2 cellular contexts compared by ENCODE assay signal in genomic region chr14:95263527-95264231, GRCh38.
TF ChIP-seq lines count a peak whose summit lies in the region.

No MANE protein-coding gene starts in this region.

TF ChIP-seq in liver, 16 proteins besides CTCF, POLR2A, EP300 and RAD21 (continued from another document):
- TF ChIP-seq GABPA (IDR thresholded peaks at IDR 0.05 in 1 of 2, conservative IDR thresholded peaks at IDR 0.05 in 1 of 2) (no peak), ZBTB33 (IDR thresholded peaks at IDR 0.05) (no peak), JUND (IDR thresholded peaks at IDR 0.05) (no peak), HNF4G (IDR thresholded peaks at IDR 0.05) (no peak), FOXA1 (IDR thresholded peaks at IDR 0.05) (no peak), MAX (IDR thresholded peaks at IDR 0.05) (no peak), YY1 (IDR thresholded peaks at IDR 0.05) (no peak), HNF4A (conservative IDR thresholded peaks at IDR 0.05) (no peak), EGR1 (IDR thresholded peaks at IDR 0.05; ENCODE audit: low read depth in 2 of 2) (no peak), REST (IDR thresholded peaks at IDR 0.05) (no peak), NR2F2 (IDR thresholded peaks at IDR 0.05) (no peak), SP1 (IDR thresholded peaks at IDR 0.05) (no peak), TAF1 (conservative IDR thresholded peaks at IDR 0.05) (no peak), FOXA2 (IDR thresholded peaks at IDR 0.05) (no peak)
- TF ChIP-seq, protein P1, sequence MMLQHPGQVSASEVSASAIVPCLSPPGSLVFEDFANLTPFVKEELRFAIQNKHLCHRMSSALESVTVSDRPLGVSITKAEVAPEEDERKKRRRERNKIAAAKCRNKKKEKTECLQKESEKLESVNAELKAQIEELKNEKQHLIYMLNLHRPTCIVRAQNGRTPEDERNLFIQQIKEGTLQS (IDR thresholded peaks at IDR 0.05): no peak

TF ChIP-seq in HepG2, 621 proteins besides CTCF, POLR2A, EP300 and RAD21:
- TF ChIP-seq, protein P2, sequence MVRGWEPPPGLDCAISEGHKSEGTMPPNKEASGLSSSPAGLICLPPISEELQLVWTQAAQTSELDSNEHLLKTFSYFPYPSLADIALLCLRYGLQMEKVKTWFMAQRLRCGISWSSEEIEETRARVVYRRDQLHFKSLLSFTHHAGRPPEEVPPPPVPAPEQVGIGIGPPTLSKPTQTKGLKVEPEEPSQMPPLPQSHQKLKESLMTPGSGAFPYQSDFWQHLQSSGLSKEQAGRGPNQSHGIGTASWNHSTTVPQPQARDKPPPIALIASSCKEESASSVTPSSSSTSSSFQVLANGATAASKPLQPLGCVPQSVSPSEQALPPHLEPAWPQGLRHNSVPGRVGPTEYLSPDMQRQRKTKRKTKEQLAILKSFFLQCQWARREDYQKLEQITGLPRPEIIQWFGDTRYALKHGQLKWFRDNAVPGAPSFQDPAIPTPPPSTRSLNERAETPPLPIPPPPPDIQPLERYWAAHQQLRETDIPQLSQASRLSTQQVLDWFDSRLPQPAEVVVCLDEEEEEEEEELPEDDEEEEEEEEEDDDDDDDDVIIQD (CRISPR knock-in tag; IDR thresholded peaks at IDR 0.05; ENCODE audit: low read depth): no peak
- TF ChIP-seq NCOA5 (CRISPR knock-in tag; IDR thresholded peaks at IDR 0.05) (no peak), RARA (CRISPR knock-in tag; IDR thresholded peaks at IDR 0.05) (no peak), ATF1 (CRISPR knock-in tag; IDR thresholded peaks at IDR 0.05) (no peak), HOXA5 (CRISPR knock-in tag; IDR thresholded peaks at IDR 0.05) (no peak), ZMAT3 (CRISPR knock-in tag; conservative IDR thresholded peaks at IDR 0.05) (no peak), TOPORS (CRISPR knock-in tag; IDR thresholded peaks at IDR 0.05) (no peak), NFE2L2 (IDR thresholded peaks at IDR 0.05; ENCODE audit: low read length) (no peak), POLR2AphosphoS5 (IDR thresholded peaks at IDR 0.05; ENCODE audit: low read depth, low read length) (no peak), ZFYVE20 (CRISPR knock-in tag; IDR thresholded peaks at IDR 0.05; ENCODE audit: borderline replicate concordance, low read depth) (no peak), ZMYM3 (CRISPR knock-in tag; IDR thresholded peaks at IDR 0.05) (no peak), MLLT10 (CRISPR knock-in tag; IDR thresholded peaks at IDR 0.05) (no peak), ZNF737 (CRISPR knock-in tag; IDR thresholded peaks at IDR 0.05; ENCODE audit: borderline replicate concordance) (no peak)
- TF ChIP-seq, protein P3, sequence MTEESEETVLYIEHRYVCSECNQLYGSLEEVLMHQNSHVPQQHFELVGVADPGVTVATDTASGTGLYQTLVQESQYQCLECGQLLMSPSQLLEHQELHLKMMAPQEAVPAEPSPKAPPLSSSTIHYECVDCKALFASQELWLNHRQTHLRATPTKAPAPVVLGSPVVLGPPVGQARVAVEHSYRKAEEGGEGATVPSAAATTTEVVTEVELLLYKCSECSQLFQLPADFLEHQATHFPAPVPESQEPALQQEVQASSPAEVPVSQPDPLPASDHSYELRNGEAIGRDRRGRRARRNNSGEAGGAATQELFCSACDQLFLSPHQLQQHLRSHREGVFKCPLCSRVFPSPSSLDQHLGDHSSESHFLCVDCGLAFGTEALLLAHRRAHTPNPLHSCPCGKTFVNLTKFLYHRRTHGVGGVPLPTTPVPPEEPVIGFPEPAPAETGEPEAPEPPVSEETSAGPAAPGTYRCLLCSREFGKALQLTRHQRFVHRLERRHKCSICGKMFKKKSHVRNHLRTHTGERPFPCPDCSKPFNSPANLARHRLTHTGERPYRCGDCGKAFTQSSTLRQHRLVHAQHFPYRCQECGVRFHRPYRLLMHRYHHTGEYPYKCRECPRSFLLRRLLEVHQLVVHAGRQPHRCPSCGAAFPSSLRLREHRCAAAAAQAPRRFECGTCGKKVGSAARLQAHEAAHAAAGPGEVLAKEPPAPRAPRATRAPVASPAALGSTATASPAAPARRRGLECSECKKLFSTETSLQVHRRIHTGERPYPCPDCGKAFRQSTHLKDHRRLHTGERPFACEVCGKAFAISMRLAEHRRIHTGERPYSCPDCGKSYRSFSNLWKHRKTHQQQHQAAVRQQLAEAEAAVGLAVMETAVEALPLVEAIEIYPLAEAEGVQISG (CRISPR knock-in tag; IDR thresholded peaks at IDR 0.05): no peak
